9 cellular contexts compared by ENCODE assay signal in the genomic region with DNA sequence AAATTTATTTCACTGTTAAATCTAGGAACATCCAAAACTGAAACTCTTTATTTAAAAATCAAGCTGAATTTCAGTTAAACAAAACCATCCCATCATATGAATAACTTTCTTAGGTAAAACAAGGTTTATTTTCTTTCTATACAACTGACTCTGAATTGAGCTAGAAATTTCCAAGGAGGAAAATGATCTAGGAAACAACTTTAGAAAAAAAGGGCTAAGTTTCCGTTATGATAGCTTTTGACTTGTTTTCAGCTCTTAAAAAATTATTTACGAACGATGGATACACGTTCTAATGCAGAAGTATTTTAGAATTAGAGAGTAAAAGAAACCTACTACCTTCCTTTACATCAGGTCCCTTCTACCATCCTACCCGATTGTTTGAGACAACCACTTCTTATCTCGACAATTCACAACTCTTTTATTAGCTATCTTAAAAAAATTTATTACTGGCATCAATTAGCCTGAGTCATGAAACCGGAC. TPM values are rescaled to one million over a fixed set of nuclear protein-coding genes. Genes with fewer than 3 reads are reported as not detected.
DNase-seq lines count a peak whose midpoint lies in the region; ATAC-seq and TF ChIP-seq lines count a peak whose summit lies in the region.
"Had no signal": no experiment of that assay in that cellular context is flagged by ENCODE, and none has a peak within 500 bp of the region (broad histone marks: within the 10 kb centered on the region; RNA-seq: fewer than 3 reads in every experiment).

No MANE protein-coding gene starts in this region.

- H3K4me1 Mint-ChIP-seq in CD4-positive, alpha-beta memory T cell: peaks cover 8 to 19% (median 14%) of the 10 kb centered on the region in 4 donors
- peaks cover 13% of the 10 kb centered on the region for H3K4me1 Mint-ChIP-seq in endothelial cell (ENCODE audit: unreplicated experiment)

- peak overlapping the region; percentile 44 to 50 for H3K4me3 ChIP-seq in CD4-positive, alpha-beta memory T cell (ENCODE audit: low read length in 2 of 2)
- peak overlapping the region; percentile 84 for H3K4me3 ChIP-seq in OCI-LY7 (ENCODE audit: low read depth, low read length, poor library complexity, severe bottlenecking)
- H3K4me3 ChIP-seq in neutrophil (ENCODE audit: low read depth in 1 of 2, low read length in 1 of 2): peak overlapping the region; percentile 67 to 94

- peak overlapping the region; percentile 79 to 89 (median 84) for H3K4me3 Mint-ChIP-seq in CD4-positive, alpha-beta memory T cell
- H3K4me3 Mint-ChIP-seq in endothelial cell (ENCODE audit: unreplicated experiment): peak overlapping the region; percentile 91

- intact Hi-C loops in CD4-positive, alpha-beta memory T cell (cut with micrococcal nuclease): loop anchor here (5.0 kb wide), 3 partner anchors 44 to 1956 kb away; a partner anchor contains a TSS
- intact Hi-C loops in OCI-LY7 (cut with micrococcal nuclease; ENCODE audit: unreplicated experiment) (loop anchor here (1.0 to 10.0 kb wide), 6 partner anchors 46 to 1956 kb away; a partner anchor contains a TSS), head of caudate nucleus (cut with DNase I) (no loop called here)

- H3K9me2 ChIP-seq in OCI-LY7 (ENCODE audit: insufficient read depth, low read length): no peaks in the 10 kb centered on the region

- H4K20me1 ChIP-seq in OCI-LY7 (ENCODE audit: insufficient read depth, low read length): 0 out of 2 replicates have a peak, but pooled peaks cover 9% of the 10 kb centered on the region

- H3K9me3 ChIP-seq in CD4-positive, alpha-beta memory T cell (ENCODE audit: control insufficient read depth in 1 of 2, low read length in 2 of 2): no peaks in the 10 kb centered on the region
- H3K9me3 ChIP-seq in OCI-LY7 (ENCODE audit: low read length): no peaks in the 10 kb centered on the region
- no peaks in the 10 kb centered on the region for H3K9me3 ChIP-seq in neutrophil

- H3K27me3 Mint-ChIP-seq in CD4-positive, alpha-beta memory T cell: peaks cover 10 to 18% of the 10 kb centered on the region in 2 donors
- peaks cover 12% of the 10 kb centered on the region for H3K27me3 Mint-ChIP-seq in endothelial cell (ENCODE audit: unreplicated experiment)

- no peak for DNase-seq in CD4-positive, alpha-beta memory T cell
- DNase-seq in OCI-LY7 (ENCODE audit: low spot score): no peak
- no peak for DNase-seq in endothelial cell (ENCODE audit: low spot score)
- DNase-seq in NCI-H2171 (lab: John Stamatoyannopoulos, UW): no peak
- DNase-seq in head of caudate nucleus: no peak
- no peak for DNase-seq in NCI-H1436 treated with DMSO at 0.1 percent for 48 hours (lab: John Stamatoyannopoulos, UW)
- DNase-seq: central memory CD4-positive, alpha-beta T cell had no signal

- TF ChIP-seq CTCF in OCI-LY7 (conservative IDR thresholded peaks at IDR 0.05; ENCODE audit: low read length) (no peak), endothelial cell (IDR thresholded peaks at IDR 0.05; ENCODE audit: unreplicated experiment) (no peak), neutrophil (IDR thresholded peaks at IDR 0.05) (no peak)

- ATAC-seq in HG03039 (IDR thresholded peaks at IDR 0.05; ENCODE audit: unreplicated experiment): no peak

- TSS peak; percentile 74 for BruUV-seq in OCI-LY7 (replicated peaks; lab: Mats Ljungman, UMichigan)

- H2AFZ ChIP-seq in OCI-LY7 (ENCODE audit: low read length): peak overlapping the region; percentile 86

- no peak overlapping the region for H3K27ac ChIP-seq in CD4-positive, alpha-beta memory T cell (ENCODE audit: low read depth, low read length)
- H3K27ac ChIP-seq in OCI-LY7 (ENCODE audit: low read depth, low read length, poor library complexity, severe bottlenecking) (no peak overlapping the region), neutrophil (peak overlapping the region; percentile 94)

- peaks cover 21% of the 10 kb centered on the region for H3K4me1 ChIP-seq in CD4-positive, alpha-beta memory T cell (ENCODE audit: insufficient read depth, low read length)
- H3K4me1 ChIP-seq in OCI-LY7 (ENCODE audit: insufficient read depth, low read length, poor library complexity, severe bottlenecking) (peaks cover 19% of the 10 kb centered on the region), neutrophil (ENCODE audit: control insufficient read depth in 1 of 2, insufficient read depth in 1 of 2, low read depth in 1 of 2, low read length in 1 of 2) (peaks cover 16 to 25% of the 10 kb centered on the region in 2 experiments)

- peak overlapping the region in 5 of 7 donors; percentile 29 to 88 (median 78) for H3K27ac Mint-ChIP-seq in CD4-positive, alpha-beta memory T cell
- peak overlapping the region; percentile 64 for H3K27ac Mint-ChIP-seq in endothelial cell (ENCODE audit: unreplicated experiment)

- peaks cover 5% of the 10 kb centered on the region; the same call in 1 of the 2 replicates for H3K79me2 ChIP-seq in OCI-LY7 (ENCODE audit: insufficient read depth, low read depth, low read length)

- POLR2A ChIA-PET in CD4-positive, alpha-beta memory T cell (lab: Charles Lee; ENCODE audit: partially characterized antibody): interaction anchor here (1.7 kb wide), 1 partner anchor 11 kb away, joined by 4 read pairs; no protein-coding TSS in a partner anchor
- POLR2A ChIA-PET in OCI-LY7 (lab: Charles Lee): interaction anchor here (0.6 to 1.1 kb wide), 7 partner anchors 34 to 268 kb away, joined by 3 to 4 read pairs (median 4); no protein-coding TSS in a partner anchor

- H3K36me3 ChIP-seq in CD4-positive, alpha-beta memory T cell (ENCODE audit: insufficient read depth, low read length): no peaks in the 10 kb centered on the region
- H3K36me3 ChIP-seq in OCI-LY7 (ENCODE audit: insufficient read depth, low read length): no peaks in the 10 kb centered on the region
- no peaks in the 10 kb centered on the region for H3K36me3 ChIP-seq in neutrophil

- peaks cover 0 to 9% (median under 1%) of the 10 kb centered on the region in 8 donors for H3K9me3 Mint-ChIP-seq in CD4-positive, alpha-beta memory T cell
- no peaks in the 10 kb centered on the region for H3K9me3 Mint-ChIP-seq in endothelial cell (ENCODE audit: unreplicated experiment)

- peak overlapping the region; percentile 75 for H3K4me2 ChIP-seq in OCI-LY7 (ENCODE audit: low read length)

- CTCF ChIA-PET in CD4-positive, alpha-beta memory T cell (lab: Charles Lee; ENCODE audit: partially characterized antibody): interaction anchor here (0.6 to 3.2 kb wide), 9 partner anchors 9 to 234 kb away, joined by 3 to 26 read pairs (median 3); no protein-coding TSS in a partner anchor
- CTCF ChIA-PET in OCI-LY7 (lab: Charles Lee; ENCODE audit: unreplicated experiment): no interaction called here

- H3K36me3 Mint-ChIP-seq in CD4-positive, alpha-beta memory T cell: peaks cover 0 to 9% of the 10 kb centered on the region in 2 donors
- peaks cover 7% of the 10 kb centered on the region for H3K36me3 Mint-ChIP-seq in endothelial cell (ENCODE audit: low read depth, unreplicated experiment)

- peaks cover 10% of the 10 kb centered on the region for H3K27me3 ChIP-seq in CD4-positive, alpha-beta memory T cell (ENCODE audit: insufficient read depth, low read length)
- H3K27me3 ChIP-seq in neutrophil: peaks cover 48% of the 10 kb centered on the region

RNA-seq across cellular contexts. Expression of a gene that starts 1.8 kb away (rescaled TPM):
- 10 to 100 TPM; 47.2 to 49.2 TPM for total RNA-seq in CD4-positive, alpha-beta memory T cell
- 1 to 10 TPM in 1 of 2 donors, under 1 TPM in 1; 0.45 to 3.0 TPM for polyA plus RNA-seq in CD4-positive, alpha-beta memory T cell
- 26.5 and 27.6 TPM in 2 replicates for total RNA-seq in OCI-LY7 (2014; rRNA removed; shearing (Covaris generic))
- total RNA-seq in OCI-LY7 (2022) (28.9 and 29.1 TPM in 2 replicates), endothelial cell (ENCODE audit: unreplicated experiment) (131 TPM)
